In the genomic region with DNA sequence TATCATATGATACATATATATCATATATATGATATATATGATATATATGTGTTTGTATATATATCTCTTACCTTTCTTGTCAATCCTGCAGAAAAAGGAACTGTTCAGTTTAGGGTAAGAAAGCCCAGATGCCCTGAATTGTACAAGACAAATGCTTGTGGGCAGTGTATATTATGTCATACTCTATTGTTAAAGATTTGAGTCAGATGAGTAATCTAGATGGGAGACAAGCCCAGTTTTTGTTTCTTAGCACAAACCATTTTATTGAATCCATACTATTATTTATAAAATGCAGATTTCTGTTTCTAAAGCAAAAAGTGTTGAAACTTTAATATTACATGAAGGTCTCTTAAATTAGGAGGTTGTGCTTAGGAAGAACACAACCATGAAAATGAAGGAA, we compare ENCODE assay signal across 15 cellular contexts.
DNase-seq lines count a peak whose midpoint lies in the region; ATAC-seq, FAIRE-seq and TF ChIP-seq lines count a peak whose summit lies in the region.
"Had no signal": no experiment of that assay in that cellular context is flagged by ENCODE, and none has a peak within 500 bp of the region (broad histone marks: within the 10 kb centered on the region; RNA-seq: fewer than 3 reads in every experiment).

No MANE protein-coding gene starts in this region.

- no peak overlapping the region for H4K91ac ChIP-seq in trophoblast cell (ENCODE audit: low read depth, low read length)

- DNase-seq in HS-5 (ENCODE audit: low read depth) (peak; percentile 42), bronchial epithelial cell (ENCODE audit: low read depth) (peak; percentile 74), lung microvascular endothelial cell (ENCODE audit: low read depth in 2 of 2) (peak; percentile 32 to 86), NCI-H146 (lab: John Stamatoyannopoulos, UW) (no peak), trophoblast cell (no peak)
- no peak for DNase-seq in CD4-positive, alpha-beta memory T cell
- DNase-seq: activated CD4-positive, CD25-positive, alpha-beta regulatory T cell; activated T-cell treated with anti-CD3 and anti-CD28 coated beads, Interleukin-2, amount 50 U/mL, for 72 hours; CD8-positive, alpha-beta T cell; left ventricle myocardium inferior; NCI-H526 treated with DMSO at 0.1 percent for 48 hours; occipital lobe; SIG-M5 had no signal

- no peaks in the 10 kb centered on the region for H3K9me3 ChIP-seq in CD4-positive, alpha-beta memory T cell (ENCODE audit: control insufficient read depth in 1 of 2, low read length in 2 of 2)
- H3K9me3 ChIP-seq in trophoblast cell (ENCODE audit: insufficient read depth, low read depth, low read length): no peaks in the 10 kb centered on the region
- H3K9me3 ChIP-seq: left ventricle myocardium inferior had no signal

- no peaks in the 10 kb centered on the region for H3K79me2 ChIP-seq in trophoblast cell (ENCODE audit: control insufficient read depth, insufficient read depth, low read length, poor library complexity)

- no peak overlapping the region for H2AK5ac ChIP-seq in trophoblast cell (ENCODE audit: low read length)

- no peak overlapping the region for H2BK5ac ChIP-seq in trophoblast cell (ENCODE audit: low read depth, low read length, poor library complexity)

- no peak overlapping the region for H3K9ac ChIP-seq in trophoblast cell (ENCODE audit: low read length)

- H4K12ac ChIP-seq in trophoblast cell (ENCODE audit: low read depth, low read length): no peak overlapping the region

- H3K4me1 Mint-ChIP-seq in CD4-positive, alpha-beta memory T cell: no peaks in the 10 kb centered on the region

- no peaks in the 10 kb centered on the region for H3K9me3 Mint-ChIP-seq in CD4-positive, alpha-beta memory T cell
- H3K9me3 Mint-ChIP-seq: activated T-cell treated with anti-CD3 and anti-CD28 coated beads, Interleukin-2, amount 50 U/mL, for 72 hours; CD8-positive, alpha-beta T cell had no signal

- peaks cover 36 to 42% of the 10 kb centered on the region in 2 donors for H3K36me3 Mint-ChIP-seq in CD4-positive, alpha-beta memory T cell

- H3K23ac ChIP-seq in trophoblast cell (ENCODE audit: low read length): no peak overlapping the region

- no peak overlapping the region for H3K27ac ChIP-seq in CD4-positive, alpha-beta memory T cell (ENCODE audit: low read depth, low read length)
- no peak overlapping the region for H3K27ac ChIP-seq in trophoblast cell (ENCODE audit: low read depth, low read length)
- H3K27ac ChIP-seq: left ventricle myocardium inferior had no signal

- H3K4me3 ChIP-seq in bronchial epithelial cell (ENCODE audit: low read depth, low read length) (no peak overlapping the region), trophoblast cell (ENCODE audit: low read depth, low read length) (no peak overlapping the region)
- no peak overlapping the region for H3K4me3 ChIP-seq in CD4-positive, alpha-beta memory T cell (ENCODE audit: low read length in 2 of 2)
- H3K4me3 ChIP-seq: left ventricle myocardium inferior had no signal

- H3K27me3 ChIP-seq in bronchial epithelial cell (ENCODE audit: control insufficient read depth, insufficient read depth, low read length) (no peaks in the 10 kb centered on the region), trophoblast cell (ENCODE audit: insufficient read depth, low read length) (no peaks in the 10 kb centered on the region)
- H3K27me3 ChIP-seq in CD4-positive, alpha-beta memory T cell (ENCODE audit: insufficient read depth, low read length): no peaks in the 10 kb centered on the region

- no peak overlapping the region for H3K14ac ChIP-seq in trophoblast cell (ENCODE audit: low read length)

- POLR2A ChIA-PET in CD4-positive, alpha-beta memory T cell (lab: Charles Lee; ENCODE audit: partially characterized antibody): no interaction called here

- no peak overlapping the region for H3K27ac Mint-ChIP-seq in CD4-positive, alpha-beta memory T cell
- H3K27ac Mint-ChIP-seq: activated T-cell treated with anti-CD3 and anti-CD28 coated beads, Interleukin-2, amount 50 U/mL, for 72 hours; CD8-positive, alpha-beta T cell had no signal

- H3K4me3 Mint-ChIP-seq in CD4-positive, alpha-beta memory T cell: no peak overlapping the region
- H3K4me3 Mint-ChIP-seq: activated T-cell treated with anti-CD3 and anti-CD28 coated beads, Interleukin-2, amount 50 U/mL, for 72 hours; CD8-positive, alpha-beta T cell had no signal

- no peaks in the 10 kb centered on the region for H3K27me3 Mint-ChIP-seq in CD4-positive, alpha-beta memory T cell

- intact Hi-C loops in CD4-positive, alpha-beta memory T cell (cut with micrococcal nuclease): no loop called here

- H2BK12ac ChIP-seq in trophoblast cell (ENCODE audit: low read length): no peak overlapping the region

- CTCF ChIA-PET in CD4-positive, alpha-beta memory T cell (lab: Charles Lee; ENCODE audit: partially characterized antibody): no interaction called here

- no peak overlapping the region for H2BK120ac ChIP-seq in trophoblast cell (ENCODE audit: insufficient read depth, low read length, poor library complexity)

- no peak for TF ChIP-seq CTCF in bronchial epithelial cell (IDR thresholded peaks at IDR 0.05; ENCODE audit: insufficient read depth, low read length, severe bottlenecking)

- H3K79me1 ChIP-seq in trophoblast cell (ENCODE audit: low read length): no peaks in the 10 kb centered on the region

- ATAC-seq in GM18499 (IDR thresholded peaks at IDR 0.05; ENCODE audit: insufficient read depth, unreplicated experiment): peak; percentile 92
- ATAC-seq in GM19023 (IDR thresholded peaks at IDR 0.05; ENCODE audit: unreplicated experiment): no peak
- ATAC-seq: activated T-cell treated with anti-CD3 and anti-CD28 coated beads, Interleukin-2, amount 50 U/mL, for 72 hours; CD8-positive, alpha-beta T cell had no signal

- H3K4me1 ChIP-seq in CD4-positive, alpha-beta memory T cell (ENCODE audit: insufficient read depth, low read length): no peaks in the 10 kb centered on the region
- H3K4me1 ChIP-seq in trophoblast cell (ENCODE audit: control insufficient read depth in 1 of 2, insufficient read depth in 2 of 2, low read length in 2 of 2): no peaks in the 10 kb centered on the region

- H2AFZ ChIP-seq in trophoblast cell (ENCODE audit: insufficient read depth, low read length, poor library complexity): no peak overlapping the region

- H3K36me3 ChIP-seq in bronchial epithelial cell (ENCODE audit: control insufficient read depth, insufficient read depth, low read length) (peaks cover 2% of the 10 kb centered on the region), trophoblast cell (ENCODE audit: control insufficient read depth in 1 of 2, insufficient read depth in 2 of 2, low read length in 2 of 2) (peaks cover 0 to 2% of the 10 kb centered on the region in 2 experiments)
- no peaks in the 10 kb centered on the region for H3K36me3 ChIP-seq in CD4-positive, alpha-beta memory T cell (ENCODE audit: insufficient read depth, low read length)

- H3K18ac ChIP-seq in trophoblast cell (ENCODE audit: low read length): no peak overlapping the region

- H4K8ac ChIP-seq in trophoblast cell (ENCODE audit: low read depth, low read length): no peak overlapping the region

- no peak overlapping the region for H3K4me2 ChIP-seq in trophoblast cell (ENCODE audit: low read length)

- no peak for FAIRE-seq in bronchial epithelial cell (lab: Jason Lieb, UNC)

- no peak overlapping the region for H3K4ac ChIP-seq in trophoblast cell (ENCODE audit: low read depth, low read length)

Comparison
In these comparisons a context has a peak if more than half of its experiments do, and no peak if none do; other contexts are left out.
1. DNase-seq: peak in HS-5 (single experiment), bronchial epithelial cell (single experiment) and lung microvascular endothelial cell (2 of 2); none in CD4-positive, alpha-beta memory T cell (0 of 5), NCI-H146 (single experiment) and trophoblast cell (0 of 2).